Comparison of ENCODE assay signal across 25 cellular contexts in the genomic region with DNA sequence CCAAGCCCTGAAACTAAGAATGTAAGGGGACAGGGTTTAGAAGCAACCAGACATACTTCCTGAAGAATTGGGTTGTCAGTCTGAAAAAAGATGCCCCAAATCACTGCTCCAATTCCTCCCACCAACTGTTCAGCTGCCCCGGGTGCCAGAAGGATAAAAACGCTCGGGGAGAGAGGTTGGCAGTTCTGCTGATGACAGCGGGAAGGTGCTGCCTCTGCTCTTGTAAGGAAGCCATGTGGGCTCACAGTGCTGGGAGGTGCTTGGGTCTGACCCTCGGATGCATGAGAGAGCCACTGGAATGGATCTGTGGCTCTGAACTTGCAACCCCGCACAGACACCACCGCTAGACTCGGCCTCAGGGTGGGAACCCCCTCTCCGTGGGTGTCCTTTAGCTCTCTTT.
"Had no signal": no experiment of that assay in that cellular context is flagged by ENCODE, and none has a peak within 500 bp of the region (broad histone marks: within the 10 kb centered on the region; RNA-seq: fewer than 3 reads in every experiment).

No MANE protein-coding gene starts in this region.

- H3K9me3 ChIP-seq: esophagus muscularis mucosa, gastroesophageal sphincter, left ventricle myocardium inferior, lower lobe of right lung, psoas muscle, testis, tibial nerve, upper lobe of right lung, vagina had no signal

- H3K4me1 ChIP-seq: esophagus muscularis mucosa, gastroesophageal sphincter, left ventricle myocardium inferior, lower lobe of right lung, psoas muscle, testis, tibial nerve, upper lobe of right lung, vagina had no signal

- H3K27ac ChIP-seq: epithelial cell of prostate, esophagus muscularis mucosa, gastroesophageal sphincter, left ventricle myocardium inferior, lower lobe of right lung, psoas muscle, skin epidermis, testis, tibial nerve, upper lobe of right lung, vagina had no signal

- H3K9me3 Mint-ChIP-seq: dendritic cell treated with granulocyte-macrophage colony-stimulating factor and Interleukin-4, amounts not matched to agents 40 ng/mL and 50 ng/mL, for 4 days had no signal

- H3K27ac Mint-ChIP-seq: dendritic cell treated with granulocyte-macrophage colony-stimulating factor and Interleukin-4, amounts not matched to agents 40 ng/mL and 50 ng/mL, for 4 days; effector memory CD8-positive, alpha-beta T cell; immature natural killer cell; memory B cell; mesothelial cell of epicardium; natural killer cell; stimulated activated naive B cell treated with anti-CD40 and anti-IgM and Interleukin-4, amounts not matched to agents 10 μg/mL and 1 μg/mL and 100 μg/mL, for 72 hours; stimulated activated naive CD8-positive, alpha-beta T cell treated with anti-CD3 and anti-CD28 coated beads, Interleukin-15, amount 100 ng/mL, for 72 hours had no signal

- H3K27me3 ChIP-seq: testis, tibial nerve, upper lobe of right lung, vagina had no signal

- H3K27me3 Mint-ChIP-seq: dendritic cell treated with granulocyte-macrophage colony-stimulating factor and Interleukin-4, amounts not matched to agents 40 ng/mL and 50 ng/mL, for 4 days; effector memory CD8-positive, alpha-beta T cell; memory B cell; stimulated activated naive B cell treated with anti-CD40 and anti-IgM and Interleukin-4, amounts not matched to agents 10 μg/mL and 1 μg/mL and 100 μg/mL, for 72 hours; stimulated activated naive CD8-positive, alpha-beta T cell treated with anti-CD3 and anti-CD28 coated beads, Interleukin-15, amount 100 ng/mL, for 72 hours had no signal

- H3K4me1 Mint-ChIP-seq: immature natural killer cell; memory B cell; natural killer cell; stimulated activated naive B cell treated with anti-CD40 and anti-IgM and Interleukin-4, amounts not matched to agents 10 μg/mL and 1 μg/mL and 100 μg/mL, for 72 hours; stimulated activated naive CD8-positive, alpha-beta T cell treated with anti-CD3 and anti-CD28 coated beads, Interleukin-15, amount 100 ng/mL, for 72 hours had no signal

- H3K36me3 ChIP-seq: esophagus muscularis mucosa, gastroesophageal sphincter, left ventricle myocardium inferior, lower lobe of right lung, tibial nerve, upper lobe of right lung, vagina had no signal

- DNase-seq: effector memory CD8-positive, alpha-beta T cell; foreskin fibroblast; glutamatergic neuron; immature natural killer cell; kidney; left cardiac atrium; left ventricle myocardium inferior; lower lobe of right lung; natural killer cell; psoas muscle; stimulated activated CD4-positive, alpha-beta T cell treated with anti-CD3 and anti-CD28 coated beads, Interleukin-2, amount 100 ng/mL, for 24 hours; stimulated activated CD4-positive, alpha-beta T cell treated with anti-CD3 and anti-CD28 coated beads, Interleukin-4, amount 100 ng/mL, for 4 hours; stimulated activated naive B cell treated with anti-CD40 and anti-IgM and Interleukin-4, amounts not matched to agents 10 μg/mL and 1 μg/mL and 100 μg/mL, for 72 hours; stimulated activated naive CD8-positive, alpha-beta T cell treated with anti-CD3 and anti-CD28 coated beads, Interleukin-15, amount 100 ng/mL, for 72 hours; testis; upper lobe of right lung had no signal

- H3K36me3 Mint-ChIP-seq: immature natural killer cell; memory B cell; mesothelial cell of epicardium; natural killer cell; stimulated activated naive B cell treated with anti-CD40 and anti-IgM and Interleukin-4, amounts not matched to agents 10 μg/mL and 1 μg/mL and 100 μg/mL, for 72 hours had no signal

- H3K4me3 ChIP-seq: esophagus muscularis mucosa, gastroesophageal sphincter, left ventricle myocardium inferior, lower lobe of right lung, psoas muscle, skin epidermis, testis, tibial nerve, upper lobe of right lung, vagina had no signal

- H3K4me3 Mint-ChIP-seq: dendritic cell treated with granulocyte-macrophage colony-stimulating factor and Interleukin-4, amounts not matched to agents 40 ng/mL and 50 ng/mL, for 4 days; effector memory CD8-positive, alpha-beta T cell; immature natural killer cell; memory B cell; mesothelial cell of epicardium; natural killer cell; stimulated activated naive B cell treated with anti-CD40 and anti-IgM and Interleukin-4, amounts not matched to agents 10 μg/mL and 1 μg/mL and 100 μg/mL, for 72 hours; stimulated activated naive CD8-positive, alpha-beta T cell treated with anti-CD3 and anti-CD28 coated beads, Interleukin-15, amount 100 ng/mL, for 72 hours had no signal
